ENCODE assay signal across 8 cellular contexts in the genomic region with DNA sequence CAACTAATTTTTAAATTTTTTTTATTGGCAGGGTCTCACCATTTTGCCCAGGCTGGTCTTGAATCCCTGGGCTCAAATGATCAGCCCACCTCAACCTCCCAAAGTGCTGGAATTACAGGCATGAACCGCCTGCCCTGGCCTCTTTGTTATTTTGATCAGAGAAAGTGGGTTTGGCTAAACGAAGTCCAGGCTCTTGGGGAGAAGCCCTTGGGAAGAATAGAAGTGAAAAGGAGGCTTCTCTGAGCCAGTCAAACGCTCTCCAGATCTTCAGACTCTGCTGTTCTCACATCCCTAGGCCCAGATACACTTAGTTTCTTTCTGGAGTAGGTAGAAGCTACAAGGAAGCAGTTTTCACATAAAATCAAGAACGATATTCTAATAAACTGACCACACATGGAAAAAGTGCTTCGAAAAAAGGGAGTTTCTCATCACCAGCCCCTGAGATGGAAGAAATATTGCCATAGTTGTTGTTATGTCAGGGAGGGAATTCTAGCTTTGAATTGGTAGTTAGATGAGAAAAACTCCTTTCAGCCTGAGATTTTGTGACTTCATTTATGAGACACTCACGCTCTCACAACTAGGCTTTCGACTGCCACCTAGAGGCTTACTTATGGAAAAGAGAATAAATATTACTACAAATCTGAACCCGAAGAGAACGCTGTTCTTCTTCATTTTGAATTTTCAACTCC. TPM values are rescaled to one million over a fixed set of nuclear protein-coding genes. Genes with fewer than 3 reads are reported as not detected.
DNase-seq lines count a peak whose midpoint lies in the region; ATAC-seq and TF ChIP-seq lines count a peak whose summit lies in the region.

No MANE protein-coding gene starts in this region.

- DNase-seq in AG09309 (ENCODE audit: low read depth) (peak; percentile 50), NCI-H2029 (lab: John Stamatoyannopoulos, UW) (peak; percentile 59), T-cell (peak in 22 of 34 experiments; percentile 1 to 40 (median 18)), epithelial cell of proximal tubule (ENCODE audit: low read depth) (peak; percentile 22), mucosa of gallbladder (ENCODE audit: low spot score) (peak; percentile 42)

- TF ChIP-seq CTCF in AG09309 (IDR thresholded peaks at IDR 0.05; ENCODE audit: control insufficient read depth, insufficient read depth, low read depth, low read length, missing control alignments) = peak; percentile 68
- TF ChIP-seq CTCF in GM12875 (IDR thresholded peaks at IDR 0.05; ENCODE audit: borderline replicate concordance, insufficient read depth, low read depth, low read length) = peak; percentile 44; the same call in 1 of the 2 replicates
- peak; percentile 73 for TF ChIP-seq CTCF in epithelial cell of proximal tubule (conservative IDR thresholded peaks at IDR 0.05; ENCODE audit: low read depth, low read length)

- no peak overlapping the region for H3K4me3 Mint-ChIP-seq in T-cell

- CTCF ChIA-PET in T-cell (lab: Charles Lee) = interaction anchor here (0.6 to 2.0 kb wide), 10 partner anchors 11 to 421 kb away, joined by 3 to 8 read pairs (median 3); no protein-coding TSS in a partner anchor

- POLR2A ChIA-PET in T-cell (lab: Charles Lee) = interaction anchor here in 1 of 2 donors (0.6 kb wide), 1 partner anchor 38 kb away, joined by 4 read pairs; no protein-coding TSS in a partner anchor

- H3K27me3 Mint-ChIP-seq in T-cell = no peaks in the 10 kb centered on the region

- H3K9me3 Mint-ChIP-seq in T-cell = no peaks in the 10 kb centered on the region

- H3K4me3 ChIP-seq in AG09309 (ENCODE audit: control insufficient read depth, low read depth, low read length) (no peak overlapping the region), GM12875 (ENCODE audit: low read depth, low read length) (no peak overlapping the region), epithelial cell of proximal tubule (ENCODE audit: low read depth, low read length) (no peak overlapping the region)

- H3K36me3 Mint-ChIP-seq in T-cell = no peaks in the 10 kb centered on the region

- H3K27ac Mint-ChIP-seq in T-cell = no peak overlapping the region

- peak in 1 of 4 experiments; percentile 43 for ATAC-seq in T-cell (replicated peaks in 1 of 4)
- no peak for ATAC-seq in HG02571 (IDR thresholded peaks at IDR 0.05; ENCODE audit: unreplicated experiment)
- no peak for ATAC-seq in HG03108 (IDR thresholded peaks at IDR 0.05; ENCODE audit: unreplicated experiment)

- peaks cover 0 to 9% (median 5%) of the 10 kb centered on the region in 3 donors for H3K4me1 Mint-ChIP-seq in T-cell

RNA-seq across cellular contexts. Expression of gene AQP11, which starts 41.7 kb away (rescaled TPM):
- total RNA-seq in T-cell (under 1 TPM in 4 of 5 donors, not detected in 1; 0.19 to 0.49 (median 0.28) TPM), epithelial cell of proximal tubule (0.58 and 1.0 TPM in 2 replicates), mucosa of gallbladder (5.5 TPM)
